Comparison of ENCODE assay signal across 1 cellular context in genomic region chr22:40289991-40290459, GRCh38.
TF ChIP-seq lines count a peak whose summit lies in the region.

No MANE protein-coding gene starts in this region.

TF ChIP-seq in HepG2, 621 proteins besides CTCF, POLR2A, EP300 and RAD21 (continued from another document):
- no peak for TF ChIP-seq FUBP1 (CRISPR knock-in tag; IDR thresholded peaks at IDR 0.05; ENCODE audit: borderline replicate concordance)
- no peak for TF ChIP-seq ZNF644 (CRISPR knock-in tag; IDR thresholded peaks at IDR 0.05; ENCODE audit: low read depth)
- no peak for TF ChIP-seq ZFP1 (CRISPR knock-in tag; IDR thresholded peaks at IDR 0.05)
- TF ChIP-seq SP5 (CRISPR knock-in tag; IDR thresholded peaks at IDR 0.05; ENCODE audit: borderline replicate concordance, low read depth), result no peak
- no peak for TF ChIP-seq ZNF546 (CRISPR knock-in tag; conservative IDR thresholded peaks at IDR 0.05)
- TF ChIP-seq, protein P1, sequence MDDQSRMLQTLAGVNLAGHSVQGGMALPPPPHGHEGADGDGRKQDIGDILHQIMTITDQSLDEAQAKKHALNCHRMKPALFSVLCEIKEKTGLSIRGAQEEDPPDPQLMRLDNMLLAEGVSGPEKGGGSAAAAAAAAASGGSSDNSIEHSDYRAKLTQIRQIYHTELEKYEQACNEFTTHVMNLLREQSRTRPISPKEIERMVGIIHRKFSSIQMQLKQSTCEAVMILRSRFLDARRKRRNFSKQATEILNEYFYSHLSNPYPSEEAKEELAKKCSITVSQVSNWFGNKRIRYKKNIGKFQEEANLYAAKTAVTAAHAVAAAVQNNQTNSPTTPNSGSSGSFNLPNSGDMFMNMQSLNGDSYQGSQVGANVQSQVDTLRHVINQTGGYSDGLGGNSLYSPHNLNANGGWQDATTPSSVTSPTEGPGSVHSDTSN (CRISPR knock-in tag; IDR thresholded peaks at IDR 0.05; ENCODE audit: borderline replicate concordance), result no peak
- TF ChIP-seq ZC3H4 (CRISPR knock-in tag; IDR thresholded peaks at IDR 0.05; ENCODE audit: borderline replicate concordance), result no peak
- TF ChIP-seq PHF5A (CRISPR knock-in tag; IDR thresholded peaks at IDR 0.05; ENCODE audit: low read depth, unreplicated experiment), result no peak
- TF ChIP-seq ZNF652 (CRISPR knock-in tag; IDR thresholded peaks at IDR 0.05; ENCODE audit: borderline replicate concordance, low read depth), result no peak
- no peak for TF ChIP-seq MNT (IDR thresholded peaks at IDR 0.05)
